Comparison of ENCODE assay signal across 9 cellular contexts in genomic region chr20:50689864-50690263, GRCh38. TPM values are rescaled to one million over a fixed set of nuclear protein-coding genes. Genes with fewer than 3 reads are reported as not detected.
DNase-seq lines count a peak whose midpoint lies in the region; ATAC-seq and TF ChIP-seq lines count a peak whose summit lies in the region.
"Had no signal": no experiment of that assay in that cellular context is flagged by ENCODE, and none has a peak within 500 bp of the region (broad histone marks: within the 10 kb centered on the region; RNA-seq: fewer than 3 reads in every experiment).

No MANE protein-coding gene starts in this region.

- H2AFZ ChIP-seq in MM.1S (ENCODE audit: low read length): no peak overlapping the region

- no peaks in the 10 kb centered on the region for H3K9me2 ChIP-seq in MM.1S (replicated peaks; ENCODE audit: insufficient read depth, low read length)

- intact Hi-C loops in gastrocnemius medialis (cut with DNase I; ENCODE audit: low total_unique reads): no loop called here
- intact Hi-C loops in dorsolateral prefrontal cortex (cut with DNase I): no loop called here

- H3K9me3 ChIP-seq in HEK293 (ENCODE audit: control insufficient read depth, insufficient read depth, low read depth, low read length) (no peaks in the 10 kb centered on the region), Peyer's patch (no peaks in the 10 kb centered on the region), gastrocnemius medialis (no peaks in the 10 kb centered on the region), MM.1S (replicated peaks; ENCODE audit: insufficient read depth, low read length) (no peaks in the 10 kb centered on the region)

- no peaks in the 10 kb centered on the region for H3K79me2 ChIP-seq in MM.1S (ENCODE audit: low read length)

- H3F3A ChIP-seq in MM.1S (ENCODE audit: insufficient read depth, low read length): no peaks in the 10 kb centered on the region

- H3K4me3 ChIP-seq in HEK293 (ENCODE audit: low read depth, low read length) (no peak overlapping the region), Peyer's patch (peak overlapping the region; percentile 9 to 55 (median 34)), foreskin fibroblast (ENCODE audit: low read depth in 1 of 2, low read length in 2 of 2) (peak overlapping the region; percentile 52 to 72), gastrocnemius medialis (peak overlapping the region; percentile 51 to 57 (median 52)), dorsolateral prefrontal cortex (peak overlapping the region in 17 of 59 donors; percentile 2 to 62 (median 57)), MM.1S (ENCODE audit: low read length) (no peak overlapping the region)

- DNase-seq in Peyer's patch: peak in 2 of 3 donors; percentile 62 to 64
- DNase-seq in foreskin fibroblast: peak; percentile 41 to 82
- peak in 1 of 2 donors; percentile 25 for DNase-seq in gastrocnemius medialis
- DNase-seq in dorsolateral prefrontal cortex: no peak
- DNase-seq in anterior cingulate cortex (lab: John Stamatoyannopoulos, UW): no peak
- DNase-seq in MM.1S: no peak
- no peak for DNase-seq in activated CD4-positive, alpha-beta T cell treated with anti-CD3 and anti-CD28 coated beads for 4 hours
- DNase-seq: activated CD4-positive, alpha-beta T cell treated with anti-CD3 and anti-CD28 coated beads, Interleukin-2, amount 50 U/mL, for 48 hours had no signal

- H4K20me1 ChIP-seq in MM.1S (ENCODE audit: insufficient read depth, low read length): no peaks in the 10 kb centered on the region

- no peak for TF ChIP-seq POLR2A in Peyer's patch (IDR thresholded peaks at IDR 0.05)
- no peak for TF ChIP-seq POLR2A in gastrocnemius medialis (IDR thresholded peaks at IDR 0.05)

- ATAC-seq in gastrocnemius medialis: no peak

- H3K36me3 ChIP-seq in HEK293 (ENCODE audit: control insufficient read depth in 2 of 2, insufficient read depth in 1 of 2, low read length in 2 of 2): no peaks in the 10 kb centered on the region
- H3K36me3 ChIP-seq in Peyer's patch: no peaks in the 10 kb centered on the region
- no peaks in the 10 kb centered on the region for H3K36me3 ChIP-seq in gastrocnemius medialis
- H3K36me3 ChIP-seq in MM.1S (replicated peaks; ENCODE audit: insufficient read depth, low read length): no peaks in the 10 kb centered on the region

- CTCF ChIA-PET in HEK293 (lab: Yijun Ruan, JAX): interaction anchor here (0.7 kb wide), 1 partner anchor 54 kb away, joined by 3 read pairs; no protein-coding TSS in a partner anchor

- no peak overlapping the region for H3K4me2 ChIP-seq in MM.1S (ENCODE audit: low read depth, low read length)

- H3K9ac ChIP-seq in MM.1S (ENCODE audit: low read length): no peak overlapping the region

- no peak overlapping the region for H3K27ac ChIP-seq in HEK293 (ENCODE audit: extremely low read depth, low read depth, low read length)
- peak overlapping the region in 2 of 4 donors; percentile 10 to 81 for H3K27ac ChIP-seq in Peyer's patch
- peak overlapping the region; percentile 49 to 74 (median 66) for H3K27ac ChIP-seq in gastrocnemius medialis
- no peak overlapping the region for H3K27ac ChIP-seq in dorsolateral prefrontal cortex
- H3K27ac ChIP-seq in MM.1S (ENCODE audit: low read length): no peak overlapping the region

- TF ChIP-seq CTCF in HEK293 (tag by site-specific recombination; IDR thresholded peaks at IDR 0.05) (no peak), Peyer's patch (IDR thresholded peaks at IDR 0.05) (no peak), foreskin fibroblast (IDR thresholded peaks at IDR 0.05; ENCODE audit: low read depth, low read length) (no peak), gastrocnemius medialis (IDR thresholded peaks at IDR 0.05 in 4 of 5, conservative IDR thresholded peaks at IDR 0.05 in 1 of 5) (no peak), dorsolateral prefrontal cortex (IDR thresholded peaks at IDR 0.05 in 54 of 56, conservative IDR thresholded peaks at IDR 0.05 in 2 of 56; ENCODE audit: low read depth in 1 of 56, partially characterized antibody in 56 of 56) (no peak), MM.1S (IDR thresholded peaks at IDR 0.05; ENCODE audit: low read length) (no peak)

- H3K27me3 ChIP-seq in Peyer's patch (peaks cover 0 to 10% of the 10 kb centered on the region in 2 donors), gastrocnemius medialis (no peaks in the 10 kb centered on the region), dorsolateral prefrontal cortex (peaks cover 0 to 27% (median 0%) of the 10 kb centered on the region in 45 donors), MM.1S (replicated peaks; ENCODE audit: insufficient read depth, low read length) (peaks cover 34% of the 10 kb centered on the region)

- POLR2A ChIA-PET in HEK293 (lab: Yijun Ruan, JAX): no interaction called here

- H3K4me1 ChIP-seq in HEK293 (ENCODE audit: control insufficient read depth, insufficient read depth, low read length) (no peaks in the 10 kb centered on the region), Peyer's patch (peaks cover 0 to 31% (median 0%) of the 10 kb centered on the region in 4 donors), gastrocnemius medialis (peaks cover 11 to 12% of the 10 kb centered on the region in 2 donors), MM.1S (ENCODE audit: low read length) (no peaks in the 10 kb centered on the region)

- in situ Hi-C loops in gastrocnemius medialis (cut with MboI; ENCODE audit: low sequenced_read_pairs in 4 of 4): no loop called here

TF ChIP-seq in HEK293, 187 proteins besides CTCF, POLR2A, EP300 and RAD21:
- TF ChIP-seq HOXC10 (CRISPR knock-in tag; IDR thresholded peaks at IDR 0.05): no peak
- no peak for TF ChIP-seq SALL2 (tag by site-specific recombination; IDR thresholded peaks at IDR 0.05; ENCODE audit: borderline replicate concordance)
- peak; percentile 53 for TF ChIP-seq ZIC2 (tag by site-specific recombination; IDR thresholded peaks at IDR 0.05)
- TF ChIP-seq ZNF514 (tag by site-specific recombination; IDR thresholded peaks at IDR 0.05): no peak
- peak; percentile 50; the same call in 1 of the 2 replicates for TF ChIP-seq PRDM4 (tag by site-specific recombination; IDR thresholded peaks at IDR 0.05)
- TF ChIP-seq ZNF341 (tag by site-specific recombination; IDR thresholded peaks at IDR 0.05; ENCODE audit: low read depth): peak; percentile 61
- TF ChIP-seq ZXDB (tag by site-specific recombination; IDR thresholded peaks at IDR 0.05): no peak
- TF ChIP-seq ZNF580 (tag by site-specific recombination; IDR thresholded peaks at IDR 0.05): no peak
- TF ChIP-seq, protein P1, sequence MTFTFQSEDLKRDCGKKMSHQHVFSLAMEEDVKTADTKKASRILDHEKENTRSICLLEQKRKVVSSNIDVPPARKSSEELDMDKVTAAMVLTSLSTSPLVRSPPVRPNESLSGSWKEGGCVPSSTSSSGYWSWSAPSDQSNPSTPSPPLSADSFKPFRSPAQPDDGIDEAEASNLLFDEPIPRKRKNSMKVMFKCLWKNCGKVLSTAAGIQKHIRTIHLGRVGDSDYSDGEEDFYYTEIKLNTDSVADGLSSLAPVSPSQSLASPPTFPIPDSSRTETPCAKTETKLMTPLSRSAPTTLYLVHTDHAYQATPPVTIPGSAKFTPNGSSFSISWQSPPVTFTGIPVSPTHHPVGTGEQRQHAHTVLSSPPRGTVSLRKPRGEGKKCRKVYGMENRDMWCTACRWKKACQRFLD (tag by site-specific recombination; IDR thresholded peaks at IDR 0.05): no peak
- no peak for TF ChIP-seq GLI2 (tag by site-specific recombination; IDR thresholded peaks at IDR 0.05; ENCODE audit: borderline replicate concordance, low read depth)

RNA-seq across cellular contexts. Expression of gene RIPOR3, which starts 1.5 kb away (rescaled TPM):
- 10 to 100 TPM in 3 of 4 donors, 1 to 10 TPM in 1; 8.2 to 51.2 (median 20.5) TPM for total RNA-seq in Peyer's patch
- 10 to 100 TPM in 1 of 4 donors, 1 to 10 TPM in 3; 5.3 to 12.5 (median 8.2) TPM for total RNA-seq in gastrocnemius medialis
- total RNA-seq in dorsolateral prefrontal cortex: 10 to 100 TPM in 3 of 120 experiments, 1 to 10 TPM in 114, under 1 TPM in 3; 0.69 to 27.4 (median 3.9) TPM

RNA-seq across cellular contexts. Expression of gene PARD6B, which starts 41.5 kb away (rescaled TPM):
- total RNA-seq in Peyer's patch (10 to 100 TPM in 3 of 4 donors, 1 to 10 TPM in 1; 6.6 to 27.0 (median 18.4) TPM), gastrocnemius medialis (10 to 100 TPM in 1 of 4 donors, 1 to 10 TPM in 2, under 1 TPM in 1; 0.72 to 15.3 (median 2.3) TPM), dorsolateral prefrontal cortex (10 to 100 TPM in 2 of 120 experiments, 1 to 10 TPM in 118; 2.6 to 11.1 (median 5.6) TPM)

Comparison
In these comparisons a context has a peak if more than half of its experiments do, and no peak if none do; other contexts are left out.
1. H3K27ac ChIP-seq: peak in gastrocnemius medialis (4 of 4); none in HEK293 (single experiment), dorsolateral prefrontal cortex (0 of 59) and MM.1S (single experiment).
2. H3K4me3 ChIP-seq: peak in Peyer's patch (4 of 4), foreskin fibroblast (2 of 2) and gastrocnemius medialis (4 of 4); none in HEK293 (single experiment) and MM.1S (single experiment).
3. DNase-seq: peak in Peyer's patch (2 of 3) and foreskin fibroblast (2 of 2); none in dorsolateral prefrontal cortex (0 of 10), anterior cingulate cortex (0 of 58), MM.1S (single experiment) and activated CD4-positive, alpha-beta T cell treated with anti-CD3 and anti-CD28 coated beads for 4 hours (0 of 2).